1 cellular context compared by ENCODE assay signal in the genomic region with DNA sequence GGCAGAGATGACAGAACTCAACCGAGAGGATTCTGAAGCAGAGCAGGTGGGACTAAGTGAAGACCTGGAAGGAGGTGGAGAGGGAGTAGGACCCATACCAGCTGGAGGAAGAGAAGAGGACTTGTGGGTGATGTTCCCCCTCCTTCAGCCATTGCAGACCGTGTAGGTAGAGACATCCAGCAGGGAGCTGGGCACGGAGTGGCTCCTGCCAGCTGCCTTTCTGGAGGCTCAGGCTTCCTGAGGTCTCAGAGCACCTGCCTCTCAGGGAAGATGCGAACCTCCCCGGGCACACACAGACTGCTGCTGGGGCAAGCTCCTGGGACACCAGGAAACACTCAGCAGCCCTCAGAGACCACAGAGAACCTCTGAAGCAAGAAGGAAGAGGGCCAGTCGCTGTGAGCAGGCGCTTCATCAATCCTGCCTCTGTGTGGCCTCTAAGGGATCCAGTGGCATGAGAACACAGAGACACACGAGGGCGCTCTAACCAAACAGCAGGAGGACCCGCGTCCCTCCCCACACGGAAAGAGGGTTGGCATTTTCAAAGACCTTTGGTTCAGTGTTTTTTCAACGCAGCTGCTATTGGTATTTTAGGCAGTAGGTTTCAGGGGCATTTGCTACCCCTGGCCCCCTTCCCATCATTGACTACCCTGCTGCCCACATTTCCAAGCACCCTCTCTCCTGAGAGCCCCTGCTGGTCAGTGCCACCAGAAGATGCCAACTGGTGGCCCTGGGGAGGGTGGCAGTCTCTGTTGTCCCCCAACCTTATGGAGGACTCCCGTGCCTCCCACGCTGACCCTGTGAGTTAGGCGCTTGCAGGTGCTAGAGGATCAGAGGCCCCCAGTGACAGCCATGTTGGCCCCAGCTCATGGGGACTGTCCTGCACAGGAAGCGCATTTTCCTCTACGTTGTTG.
TF ChIP-seq lines count a peak whose summit lies in the region.

No MANE protein-coding gene starts in this region.

TF ChIP-seq in HepG2, 621 proteins besides CTCF, POLR2A, EP300 and RAD21 (continued from another document):
- TF ChIP-seq, protein P1, sequence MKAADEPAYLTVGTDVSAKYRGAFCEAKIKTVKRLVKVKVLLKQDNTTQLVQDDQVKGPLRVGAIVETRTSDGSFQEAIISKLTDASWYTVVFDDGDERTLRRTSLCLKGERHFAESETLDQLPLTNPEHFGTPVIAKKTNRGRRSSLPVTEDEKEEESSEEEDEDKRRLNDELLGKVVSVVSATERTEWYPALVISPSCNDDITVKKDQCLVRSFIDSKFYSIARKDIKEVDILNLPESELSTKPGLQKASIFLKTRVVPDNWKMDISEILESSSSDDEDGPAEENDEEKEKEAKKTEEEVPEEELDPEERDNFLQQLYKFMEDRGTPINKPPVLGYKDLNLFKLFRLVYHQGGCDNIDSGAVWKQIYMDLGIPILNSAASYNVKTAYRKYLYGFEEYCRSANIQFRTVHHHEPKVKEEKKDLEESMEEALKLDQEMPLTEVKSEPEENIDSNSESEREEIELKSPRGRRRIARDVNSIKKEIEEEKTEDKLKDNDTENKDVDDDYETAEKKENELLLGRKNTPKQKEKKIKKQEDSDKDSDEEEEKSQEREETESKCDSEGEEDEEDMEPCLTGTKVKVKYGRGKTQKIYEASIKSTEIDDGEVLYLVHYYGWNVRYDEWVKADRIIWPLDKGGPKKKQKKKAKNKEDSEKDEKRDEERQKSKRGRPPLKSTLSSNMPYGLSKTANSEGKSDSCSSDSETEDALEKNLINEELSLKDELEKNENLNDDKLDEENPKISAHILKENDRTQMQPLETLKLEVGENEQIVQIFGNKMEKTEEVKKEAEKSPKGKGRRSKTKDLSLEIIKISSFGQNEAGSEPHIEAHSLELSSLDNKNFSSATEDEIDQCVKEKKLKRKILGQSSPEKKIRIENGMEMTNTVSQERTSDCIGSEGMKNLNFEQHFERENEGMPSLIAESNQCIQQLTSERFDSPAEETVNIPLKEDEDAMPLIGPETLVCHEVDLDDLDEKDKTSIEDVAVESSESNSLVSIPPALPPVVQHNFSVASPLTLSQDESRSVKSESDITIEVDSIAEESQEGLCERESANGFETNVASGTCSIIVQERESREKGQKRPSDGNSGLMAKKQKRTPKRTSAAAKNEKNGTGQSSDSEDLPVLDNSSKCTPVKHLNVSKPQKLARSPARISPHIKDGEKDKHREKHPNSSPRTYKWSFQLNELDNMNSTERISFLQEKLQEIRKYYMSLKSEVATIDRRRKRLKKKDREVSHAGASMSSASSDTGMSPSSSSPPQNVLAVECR (CRISPR knock-in tag; IDR thresholded peaks at IDR 0.05; ENCODE audit: borderline replicate concordance), result no peak
- TF ChIP-seq ARNTL (CRISPR knock-in tag; IDR thresholded peaks at IDR 0.05) (no peak), DR1 (CRISPR knock-in tag; IDR thresholded peaks at IDR 0.05) (no peak), XRCC5 (optimal IDR thresholded peaks at IDR 0.05; ENCODE audit: low read length) (peak; percentile 67)
- TF ChIP-seq, protein P2, sequence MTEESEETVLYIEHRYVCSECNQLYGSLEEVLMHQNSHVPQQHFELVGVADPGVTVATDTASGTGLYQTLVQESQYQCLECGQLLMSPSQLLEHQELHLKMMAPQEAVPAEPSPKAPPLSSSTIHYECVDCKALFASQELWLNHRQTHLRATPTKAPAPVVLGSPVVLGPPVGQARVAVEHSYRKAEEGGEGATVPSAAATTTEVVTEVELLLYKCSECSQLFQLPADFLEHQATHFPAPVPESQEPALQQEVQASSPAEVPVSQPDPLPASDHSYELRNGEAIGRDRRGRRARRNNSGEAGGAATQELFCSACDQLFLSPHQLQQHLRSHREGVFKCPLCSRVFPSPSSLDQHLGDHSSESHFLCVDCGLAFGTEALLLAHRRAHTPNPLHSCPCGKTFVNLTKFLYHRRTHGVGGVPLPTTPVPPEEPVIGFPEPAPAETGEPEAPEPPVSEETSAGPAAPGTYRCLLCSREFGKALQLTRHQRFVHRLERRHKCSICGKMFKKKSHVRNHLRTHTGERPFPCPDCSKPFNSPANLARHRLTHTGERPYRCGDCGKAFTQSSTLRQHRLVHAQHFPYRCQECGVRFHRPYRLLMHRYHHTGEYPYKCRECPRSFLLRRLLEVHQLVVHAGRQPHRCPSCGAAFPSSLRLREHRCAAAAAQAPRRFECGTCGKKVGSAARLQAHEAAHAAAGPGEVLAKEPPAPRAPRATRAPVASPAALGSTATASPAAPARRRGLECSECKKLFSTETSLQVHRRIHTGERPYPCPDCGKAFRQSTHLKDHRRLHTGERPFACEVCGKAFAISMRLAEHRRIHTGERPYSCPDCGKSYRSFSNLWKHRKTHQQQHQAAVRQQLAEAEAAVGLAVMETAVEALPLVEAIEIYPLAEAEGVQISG (CRISPR knock-in tag; IDR thresholded peaks at IDR 0.05), result 0 out of 2 replicates have a peak, but pooled peaks have one; percentile 30
